In genomic region chr16:67561824-67562525, GRCh38 we compare ENCODE assay signal across 1 cellular context.
TF ChIP-seq lines count a peak whose summit lies in the region.

No MANE protein-coding gene starts in this region.

TF ChIP-seq in Ishikawa, 13 proteins besides CTCF, POLR2A, EP300 and RAD21 (continued from another document):
- no peak for TF ChIP-seq EGR1 (IDR thresholded peaks at IDR 0.05)
- no peak for TF ChIP-seq YY1 (IDR thresholded peaks at IDR 0.05; ENCODE audit: low read depth)
TF ChIP-seq in Ishikawa: peak in this region for 6.
